8 cellular contexts compared by ENCODE assay signal in genomic region chr1:109112056-109112651, GRCh38. TPM values are rescaled to one million over a fixed set of nuclear protein-coding genes. Genes with fewer than 3 reads are reported as not detected.
A peak's percentile ranks its signal among the peaks of the same experiment; 100 is the strongest.
DNase-seq lines count a peak whose midpoint lies in the region; ATAC-seq and TF ChIP-seq lines count a peak whose summit lies in the region.

No MANE protein-coding gene starts in this region.

- H3K4me1 ChIP-seq in neuronal stem cell (ENCODE audit: control insufficient read depth in 2 of 2, insufficient read depth in 1 of 2, low read depth in 1 of 2, low read length in 2 of 2), result peaks cover 6 to 19% of the 10 kb centered on the region in 2 donors

- no peak for ATAC-seq in GM21528 (IDR thresholded peaks at IDR 0.05; ENCODE audit: low FRiP score, unreplicated experiment)

- peak; percentile 17 for DNase-seq in NCI-H2196 (lab: John Stamatoyannopoulos, UW; ENCODE audit: unreplicated experiment)
- no peak for DNase-seq in NCI-H2196 treated with DMSO at 0.1 percent for 48 hours (lab: John Stamatoyannopoulos, UW; ENCODE audit: unreplicated experiment)
- DNase-seq in HEK293T (ENCODE audit: extremely low spot score), result peak; percentile 30
- DNase-seq in SHP77 treated with DMSO at 0.1 percent for 48 hours (lab: John Stamatoyannopoulos, UW), result peak; percentile 16
- DNase-seq in fibroblast of gingiva (ENCODE audit: low read depth), result peak; percentile 36
- DNase-seq in neuronal stem cell (ENCODE audit: low spot score), result no peak
- no peak for DNase-seq in mucosa of gallbladder (ENCODE audit: low spot score)

- no peak overlapping the region for H3K4ac ChIP-seq in neuronal stem cell (ENCODE audit: low read length)

- no peak overlapping the region for H3K23ac ChIP-seq in neuronal stem cell (ENCODE audit: low read depth, low read length, poor library complexity)

- H2AFZ ChIP-seq in neuronal stem cell (ENCODE audit: low read length), result peak overlapping the region; percentile 87

- no peaks in the 10 kb centered on the region for H3K79me1 ChIP-seq in neuronal stem cell (ENCODE audit: low read depth, low read length)

- no peak overlapping the region for H2BK12ac ChIP-seq in neuronal stem cell (ENCODE audit: low read length)

- H4K8ac ChIP-seq in neuronal stem cell (ENCODE audit: low read depth, low read length), result no peak overlapping the region

- no peak overlapping the region for H2BK120ac ChIP-seq in neuronal stem cell (ENCODE audit: low read depth, low read length)

- H2AK5ac ChIP-seq in neuronal stem cell (ENCODE audit: low read depth, low read length), result no peak overlapping the region

- H3K18ac ChIP-seq in neuronal stem cell (ENCODE audit: low read length), result no peak overlapping the region

- no CpG with 5 or more reads among the region's 10 CpGs for WGBS in neuronal stem cell (ENCODE audit: extremely low coverage in 2 of 2, insufficient read length in 2 of 2, insufficient replicate concordance in 1 of 2), 2 donors

- no peak overlapping the region for H3K4me2 ChIP-seq in neuronal stem cell (ENCODE audit: insufficient read depth, low read length, poor library complexity, severe bottlenecking)

- no peak overlapping the region for H4K91ac ChIP-seq in neuronal stem cell (ENCODE audit: low read depth, low read length, poor library complexity)

- H3K27me3 ChIP-seq in neuronal stem cell (ENCODE audit: control insufficient read depth in 3 of 3, insufficient read depth in 3 of 3, low read depth in 1 of 3, low read length in 3 of 3), result peaks cover 2 to 36% (median 26%) of the 10 kb centered on the region in 3 experiments

- H3K27ac ChIP-seq in neuronal stem cell (replicated peaks; ENCODE audit: low read length), result no peak overlapping the region

- H3K4me3 ChIP-seq in neuronal stem cell (ENCODE audit: low read length in 2 of 2), result peak overlapping the region in 1 of 2 donors; percentile 38

- no peaks in the 10 kb centered on the region for H3K36me3 ChIP-seq in neuronal stem cell (replicated peaks in 1 of 2; ENCODE audit: control insufficient read depth in 2 of 2, insufficient read depth in 2 of 2, low read length in 2 of 2)

- H3K9me3 ChIP-seq in neuronal stem cell (replicated peaks in 1 of 2; ENCODE audit: control insufficient read depth in 2 of 2, insufficient read depth in 1 of 2, low read depth in 1 of 2, low read length in 2 of 2), result no peaks in the 10 kb centered on the region

- CTCF ChIA-PET in HEK293T (lab: Yijun Ruan, JAX), result interaction anchor here (0.8 to 3.8 kb wide), 10 partner anchors 12 to 442 kb away, joined by 3 to 30 read pairs (median 4); partner anchors contain the start of gene PSMA5

- no peak overlapping the region for H3K14ac ChIP-seq in neuronal stem cell (ENCODE audit: low read length)

- no peak overlapping the region for H2BK15ac ChIP-seq in neuronal stem cell (ENCODE audit: low read length)

- H3K9ac ChIP-seq in neuronal stem cell (ENCODE audit: low read depth, low read length, poor library complexity), result no peak overlapping the region

- POLR2A ChIA-PET in HEK293T (lab: Yijun Ruan, JAX), result interaction anchor here (1.5 to 5.6 kb wide), 2 partner anchors 12 to 21 kb away, joined by 5 to 64 read pairs; partner anchors contain the start of gene TMEM167B

- H2BK5ac ChIP-seq in neuronal stem cell (ENCODE audit: low read length), result no peak overlapping the region

TF ChIP-seq in HEK293T, 16 proteins besides CTCF, POLR2A, EP300 and RAD21:
- no peak for TF ChIP-seq FOXK2 (IDR thresholded peaks at IDR 0.05)

RNA-seq across cellular contexts. Expression of gene ELAPOR1, which starts 1.8 kb away (rescaled TPM):
- 1.1 TPM for polyA plus RNA-seq in neuronal stem cell (2013, experiment 1 of 2)
- 1.2 TPM for polyA plus RNA-seq in neuronal stem cell (2013, experiment 2 of 2)
- total RNA-seq in mucosa of gallbladder, result 127 TPM

RNA-seq across cellular contexts. Expression of gene TMEM167B, which starts 21.6 kb away (rescaled TPM):
- polyA plus RNA-seq in neuronal stem cell (2013, experiment 1 of 2), result 19.1 TPM
- polyA plus RNA-seq in neuronal stem cell (2013, experiment 2 of 2), result 19.8 TPM
- total RNA-seq in mucosa of gallbladder, result 50.1 TPM

RNA-seq across cellular contexts. Expression of gene TAF13, which starts 36.4 kb away (rescaled TPM):
- polyA plus RNA-seq in neuronal stem cell (2013, experiment 1 of 2), result 23.3 TPM
- polyA plus RNA-seq in neuronal stem cell (2013, experiment 2 of 2), result 23.9 TPM
- 41.3 TPM for total RNA-seq in mucosa of gallbladder

Comparison
In these comparisons a context has a peak if more than half of its experiments do, and no peak if none do; other contexts are left out.
1. DNase-seq: peak in NCI-H2196 (single experiment), HEK293T (single experiment), SHP77 treated with DMSO at 0.1 percent for 48 hours (single experiment) and fibroblast of gingiva (single experiment); none in NCI-H2196 treated with DMSO at 0.1 percent for 48 hours (single experiment), neuronal stem cell (single experiment) and mucosa of gallbladder (single experiment).